In genomic region chr11:83566948-83567347, GRCh38 we compare ENCODE assay signal across 17 cellular contexts.
A peak's percentile ranks its signal among the peaks of the same experiment; 100 is the strongest.
DNase-seq lines count a peak whose midpoint lies in the region; ATAC-seq and TF ChIP-seq lines count a peak whose summit lies in the region.
"Had no signal": no experiment of that assay in that cellular context is flagged by ENCODE, and none has a peak within 500 bp of the region (broad histone marks: within the 10 kb centered on the region; RNA-seq: fewer than 3 reads in every experiment).

No MANE protein-coding gene starts in this region.

- intact Hi-C loops in activated naive CD4-positive, alpha-beta T cell treated with anti-CD3 and anti-CD28 coated beads for 36 hours (cut with micrococcal nuclease) = no loop called here

- peak overlapping the region; percentile 47 for H3K9ac ChIP-seq in mesenchymal stem cell (ENCODE audit: low read length)

- DNase-seq in BJ (ENCODE audit: low read depth) (peak; percentile 46), NB4 (ENCODE audit: low read depth) (peak; percentile 16), cardiac fibroblast (ENCODE audit: low read depth in 2 of 2) (peak; percentile 26 to 66), mesenchymal stem cell (peak; percentile 86), cerebellar cortex (ENCODE audit: low spot score) (no peak)
- DNase-seq in effector memory CD8-positive, alpha-beta T cell = no peak
- DNase-seq in activated naive CD4-positive, alpha-beta T cell treated with anti-CD3 and anti-CD28 coated beads for 36 hours = no peak
- DNase-seq: activated CD4-positive, alpha-beta T cell treated with anti-CD3 and anti-CD28 coated beads, Interleukin-2, amount 10 ng/mL, durations not matched to agents 24 days and 14 days; activated effector memory CD4-positive, alpha-beta T cell treated with anti-CD3 and anti-CD28 coated beads, Interleukin-2, amount 50 U/mL, for 16 hours; cerebellar nuclear complex; NCI-H1694; nucleus accumbens; stimulated activated CD4-positive, alpha-beta T cell treated with anti-CD3 and anti-CD28 coated beads, Interleukin-1b, Interleukin-23, amount 100 ng/mL, for 48 hours; T-helper 17 cell had no signal

- no peak overlapping the region for H3K27ac ChIP-seq in mesenchymal stem cell (ENCODE audit: low read length, poor library complexity, severe bottlenecking)

- 0% methylated on average over 2 of the region's 4 CpGs for whole genome bisulfite sequencing in mesenchymal stem cell

- H3K4me1 ChIP-seq in mesenchymal stem cell (ENCODE audit: control insufficient read depth, insufficient read depth, low read depth, low read length) = no peaks in the 10 kb centered on the region

- no peak overlapping the region for H2BK120ac ChIP-seq in mesenchymal stem cell (ENCODE audit: low read depth, low read length)

- no peaks in the 10 kb centered on the region for H3K36me3 Mint-ChIP-seq in effector memory CD8-positive, alpha-beta T cell (ENCODE audit: insufficient read depth)
- no peaks in the 10 kb centered on the region for H3K36me3 Mint-ChIP-seq in activated naive CD4-positive, alpha-beta T cell treated with anti-CD3 and anti-CD28 coated beads for 36 hours (ENCODE audit: low read depth)
- H3K36me3 Mint-ChIP-seq: CD14-positive monocyte had no signal

- H3K27me3 ChIP-seq in BJ (ENCODE audit: control insufficient read depth, insufficient read depth, low read length) = no peaks in the 10 kb centered on the region
- no peaks in the 10 kb centered on the region for H3K27me3 ChIP-seq in mesenchymal stem cell (ENCODE audit: control insufficient read depth in 1 of 2, insufficient read depth in 1 of 2, low read length in 2 of 2)

- no peak for ATAC-seq in GM18511 (IDR thresholded peaks at IDR 0.05; ENCODE audit: unreplicated experiment)
- no peak for ATAC-seq in effector memory CD8-positive, alpha-beta T cell (replicated peaks)
- ATAC-seq: T-helper 17 cell had no signal

- H3K36me3 ChIP-seq in BJ (ENCODE audit: control insufficient read depth, insufficient read depth, low read length) (no peaks in the 10 kb centered on the region), mesenchymal stem cell (ENCODE audit: control insufficient read depth in 1 of 2, insufficient read depth in 2 of 2, low read depth in 1 of 2, low read length in 2 of 2) (no peaks in the 10 kb centered on the region)
- H3K36me3 ChIP-seq: HAP-1 had no signal

- no peaks in the 10 kb centered on the region for H3K4me1 Mint-ChIP-seq in effector memory CD8-positive, alpha-beta T cell (ENCODE audit: low read depth in 2 of 2)
- no peaks in the 10 kb centered on the region for H3K4me1 Mint-ChIP-seq in activated naive CD4-positive, alpha-beta T cell treated with anti-CD3 and anti-CD28 coated beads for 36 hours (ENCODE audit: low read depth)
- H3K4me1 Mint-ChIP-seq: activated CD4-positive, alpha-beta T cell treated with anti-CD3 and anti-CD28 coated beads, Interleukin-2, amount 10 ng/mL, durations not matched to agents 24 days and 14 days; CD14-positive monocyte; T-helper 17 cell had no signal

- no peaks in the 10 kb centered on the region for H3K79me1 ChIP-seq in mesenchymal stem cell (replicated peaks; ENCODE audit: low read length, poor library complexity, severe bottlenecking)

- H3K27me3 Mint-ChIP-seq in effector memory CD8-positive, alpha-beta T cell = peaks cover 0 to 7% of the 10 kb centered on the region in 2 donors
- H3K27me3 Mint-ChIP-seq in activated naive CD4-positive, alpha-beta T cell treated with anti-CD3 and anti-CD28 coated beads for 36 hours (ENCODE audit: low read depth) = peaks cover 2% of the 10 kb centered on the region
- H3K27me3 Mint-ChIP-seq: activated CD4-positive, alpha-beta T cell treated with anti-CD3 and anti-CD28 coated beads, Interleukin-2, amount 10 ng/mL, durations not matched to agents 24 days and 14 days had no signal

- no peak overlapping the region for H3K4ac ChIP-seq in mesenchymal stem cell (ENCODE audit: low read depth in 1 of 2, low read length in 2 of 2)

- no peak overlapping the region for H3K27ac Mint-ChIP-seq in effector memory CD8-positive, alpha-beta T cell
- no peak overlapping the region for H3K27ac Mint-ChIP-seq in activated naive CD4-positive, alpha-beta T cell treated with anti-CD3 and anti-CD28 coated beads for 36 hours
- H3K27ac Mint-ChIP-seq: activated CD4-positive, alpha-beta T cell treated with anti-CD3 and anti-CD28 coated beads, Interleukin-2, amount 10 ng/mL, durations not matched to agents 24 days and 14 days; CD14-positive monocyte; T-helper 17 cell had no signal

- H2BK12ac ChIP-seq in mesenchymal stem cell (ENCODE audit: low read length in 2 of 2) = no peak overlapping the region

- no peak overlapping the region for H3K4me2 ChIP-seq in mesenchymal stem cell (ENCODE audit: low read length, poor library complexity, severe bottlenecking)

- H3K4me3 ChIP-seq in BJ (ENCODE audit: low read depth, low read length) (no peak overlapping the region), NB4 (ENCODE audit: low read depth, low read length) (no peak overlapping the region), cardiac fibroblast (replicated peaks in 1 of 2; ENCODE audit: low read depth in 2 of 2, low read length in 2 of 2) (no peak overlapping the region), mesenchymal stem cell (ENCODE audit: insufficient read depth in 1 of 2, low read depth in 1 of 2, low read length in 2 of 2) (no peak overlapping the region)
- H3K4me3 ChIP-seq: HAP-1 had no signal

- no peak overlapping the region for H3K18ac ChIP-seq in mesenchymal stem cell (ENCODE audit: low read depth in 1 of 2, low read length in 2 of 2)

- no peak overlapping the region for H2AK5ac ChIP-seq in mesenchymal stem cell (ENCODE audit: low read length, severe bottlenecking)

- H4K8ac ChIP-seq in mesenchymal stem cell (ENCODE audit: low read length) = no peak overlapping the region

- H3K14ac ChIP-seq in mesenchymal stem cell (ENCODE audit: low read length in 2 of 2) = no peak overlapping the region

- H2AFZ ChIP-seq in mesenchymal stem cell (ENCODE audit: low read depth, low read length) = no peak overlapping the region

- POLR2A ChIA-PET in BJ (lab: Charles Lee) = no interaction called here

- CTCF ChIA-PET in BJ (lab: Yijun Ruan, JAX) = no interaction called here
- CTCF ChIA-PET in activated naive CD4-positive, alpha-beta T cell treated with anti-CD3 and anti-CD28 coated beads for 36 hours (lab: Charles Lee) = no interaction called here

- TF ChIP-seq CTCF in BJ (IDR thresholded peaks at IDR 0.05; ENCODE audit: insufficient read depth, low read depth, low read length) = no peak
- no peak for TF ChIP-seq CTCF in NB4 (IDR thresholded peaks at IDR 0.05; ENCODE audit: low read depth, low read length)
- TF ChIP-seq CTCF in cardiac fibroblast (IDR thresholded peaks at IDR 0.05; ENCODE audit: low read depth, low read length) = no peak

- H3K9me3 ChIP-seq in mesenchymal stem cell (ENCODE audit: control insufficient read depth, low read length) = no peaks in the 10 kb centered on the region
- H3K9me3 ChIP-seq: HAP-1 had no signal

- H2BK15ac ChIP-seq in mesenchymal stem cell (ENCODE audit: low read depth, poor library complexity, severe bottlenecking) = no peak overlapping the region

- H3K9me3 Mint-ChIP-seq in effector memory CD8-positive, alpha-beta T cell = peaks cover 0 to 8% of the 10 kb centered on the region in 2 donors
- H3K9me3 Mint-ChIP-seq in activated naive CD4-positive, alpha-beta T cell treated with anti-CD3 and anti-CD28 coated beads for 36 hours = no peaks in the 10 kb centered on the region
- H3K9me3 Mint-ChIP-seq: activated CD4-positive, alpha-beta T cell treated with anti-CD3 and anti-CD28 coated beads, Interleukin-2, amount 10 ng/mL, durations not matched to agents 24 days and 14 days had no signal

- no peak overlapping the region for H3K23ac ChIP-seq in mesenchymal stem cell (ENCODE audit: low read length in 2 of 2)

- no peak overlapping the region for H2BK5ac ChIP-seq in mesenchymal stem cell (ENCODE audit: low read depth, low read length, poor library complexity, severe bottlenecking)

- no peak overlapping the region for H4K91ac ChIP-seq in mesenchymal stem cell (ENCODE audit: low read length)

- no peak for TF ChIP-seq POLR2A in NB4 (IDR thresholded peaks at IDR 0.05; ENCODE audit: extremely low read depth, insufficient read length)

- no peak overlapping the region for H3K4me3 Mint-ChIP-seq in effector memory CD8-positive, alpha-beta T cell
- H3K4me3 Mint-ChIP-seq in activated naive CD4-positive, alpha-beta T cell treated with anti-CD3 and anti-CD28 coated beads for 36 hours = no peak overlapping the region
- H3K4me3 Mint-ChIP-seq: activated CD4-positive, alpha-beta T cell treated with anti-CD3 and anti-CD28 coated beads, Interleukin-2, amount 10 ng/mL, durations not matched to agents 24 days and 14 days; CD14-positive monocyte; T-helper 17 cell had no signal

Comparison
In these comparisons a context has a peak if more than half of its experiments do, and no peak if none do; other contexts are left out.
1. DNase-seq: peak in BJ (single experiment), NB4 (single experiment), cardiac fibroblast (2 of 2) and mesenchymal stem cell (single experiment); none in effector memory CD8-positive, alpha-beta T cell (0 of 3), activated naive CD4-positive, alpha-beta T cell treated with anti-CD3 and anti-CD28 coated beads for 36 hours (single experiment) and cerebellar cortex (single experiment).